In the genomic region with DNA sequence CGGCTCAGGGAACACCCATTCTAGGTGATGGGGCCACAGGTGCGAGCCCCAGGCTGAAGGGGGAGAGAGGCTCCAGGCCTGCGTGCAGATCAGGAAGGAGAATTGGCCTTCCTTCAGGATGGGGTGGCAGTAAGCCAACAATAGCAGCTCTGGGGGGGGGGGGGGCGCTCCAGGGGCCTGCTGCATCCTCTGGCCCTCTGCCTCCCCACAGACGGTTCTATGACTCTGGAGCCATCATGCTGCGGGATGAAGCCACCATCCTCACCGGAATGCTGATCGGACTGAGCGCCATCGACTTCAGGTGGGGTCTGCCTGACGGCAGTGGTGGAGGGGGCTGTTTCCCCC, we compare ENCODE assay signal across 13 cellular contexts. TPM values are rescaled to one million over a fixed set of nuclear protein-coding genes. Genes with fewer than 3 reads are reported as not detected.
DNase-seq lines count a peak whose midpoint lies in the region; ATAC-seq, FAIRE-seq and TF ChIP-seq lines count a peak whose summit lies in the region.
"Had no signal": no experiment of that assay in that cellular context is flagged by ENCODE, and none has a peak within 500 bp of the region (broad histone marks: within the 10 kb centered on the region; RNA-seq: fewer than 3 reads in every experiment).

No MANE protein-coding gene starts in this region.

- intact Hi-C loops in kidney (cut with DNase I) = no loop called here
- intact Hi-C loops in esophagus muscularis mucosa (cut with DNase I) = no loop called here

- no peak for FAIRE-seq in kidney (lab: Jason Lieb, UNC)
- FAIRE-seq: GM12892 had no signal

- peaks cover 77% of the 10 kb centered on the region for H3K27me3 Mint-ChIP-seq in stimulated activated naive CD8-positive, alpha-beta T cell treated with anti-CD3 and anti-CD28 coated beads, Interleukin-15, amount 100 ng/mL, for 72 hours
- peaks cover 46% of the 10 kb centered on the region for H3K27me3 Mint-ChIP-seq in T-helper 17 cell

- H3K9ac ChIP-seq in iPS-15b (ENCODE audit: low read depth, low read length) (peak overlapping the region; percentile 47), kidney (ENCODE audit: low read length in 2 of 2) (no peak overlapping the region), smooth muscle cell (ENCODE audit: low read depth) (no peak overlapping the region)

- H3K4me3 ChIP-seq in iPS-15b (ENCODE audit: low read depth, low read length) (peak overlapping the region; percentile 67), kidney (ENCODE audit: low read length in 2 of 2) (no peak overlapping the region), smooth muscle cell (no peak overlapping the region), esophagus muscularis mucosa (no peak overlapping the region)
- H3K4me3 ChIP-seq: MG63 had no signal

- no peaks in the 10 kb centered on the region for H3F3A ChIP-seq in smooth muscle cell (ENCODE audit: low read depth)

- peaks cover 12% of the 10 kb centered on the region for H3K36me3 Mint-ChIP-seq in T-helper 17 cell (ENCODE audit: low read depth)

- H3K4me2 ChIP-seq in smooth muscle cell = no peak overlapping the region

- no peak for ATAC-seq in stimulated activated naive CD8-positive, alpha-beta T cell treated with anti-CD3 and anti-CD28 coated beads, Interleukin-15, amount 100 ng/mL, for 72 hours
- no peak for ATAC-seq in stimulated activated naive CD8-positive, alpha-beta T cell treated with anti-CD3 and anti-CD28 coated beads, Interleukin-15, Interleukin-2, amounts not matched to agents 100 U/mL and 50 U/mL, for 24 hours
- ATAC-seq in T-helper 17 cell = no peak

- DNase-seq in stimulated activated naive CD8-positive, alpha-beta T cell treated with anti-CD3 and anti-CD28 coated beads, Interleukin-15, amount 100 ng/mL, for 72 hours = no peak
- no peak for DNase-seq in stimulated activated naive CD8-positive, alpha-beta T cell treated with anti-CD3 and anti-CD28 coated beads, Interleukin-15, Interleukin-2, amounts not matched to agents 100 U/mL and 50 U/mL, for 24 hours
- DNase-seq in T-helper 17 cell (no peak), kidney (no peak), smooth muscle cell (lab: John Stamatoyannopoulos, UW; ENCODE audit: unreplicated experiment) (no peak), NOMO-1 treated with DMSO at 0.1 percent for 48 hours (lab: John Stamatoyannopoulos, UW; ENCODE audit: unreplicated experiment) (no peak), esophagus muscularis mucosa (ENCODE audit: extremely low spot score) (no peak)
- DNase-seq: MG63 had no signal

- TF ChIP-seq CTCF in kidney (IDR thresholded peaks at IDR 0.05; ENCODE audit: borderline replicate concordance, extremely low read depth, insufficient read depth) (no peak), smooth muscle cell (IDR thresholded peaks at IDR 0.05; ENCODE audit: borderline replicate concordance, insufficient read depth, poor library complexity, severe bottlenecking) (no peak), esophagus muscularis mucosa (IDR thresholded peaks at IDR 0.05) (no peak)

- no peaks in the 10 kb centered on the region for H3K9me3 Mint-ChIP-seq in stimulated activated naive CD8-positive, alpha-beta T cell treated with anti-CD3 and anti-CD28 coated beads, Interleukin-15, amount 100 ng/mL, for 72 hours

- no peaks in the 10 kb centered on the region for H3K79me2 ChIP-seq in smooth muscle cell (ENCODE audit: low read depth)

- H3K27me3 ChIP-seq in iPS-15b (ENCODE audit: control insufficient read depth, insufficient read depth, low read length) (peaks cover 7% of the 10 kb centered on the region), smooth muscle cell (ENCODE audit: low read depth) (peaks cover 49% of the 10 kb centered on the region), esophagus muscularis mucosa (peaks cover 9 to 69% (median 39%) of the 10 kb centered on the region in 4 donors)

- H3K9me3 ChIP-seq in T-helper 17 cell (ENCODE audit: control insufficient read depth, low read length, poor library complexity, severe bottlenecking) (no peaks in the 10 kb centered on the region), iPS-15b (ENCODE audit: control insufficient read depth, insufficient read depth, low read length) (no peaks in the 10 kb centered on the region), kidney (ENCODE audit: control insufficient read depth in 1 of 2, low read length in 2 of 2) (no peaks in the 10 kb centered on the region), smooth muscle cell (replicated peaks; ENCODE audit: low read depth) (no peaks in the 10 kb centered on the region), esophagus muscularis mucosa (no peaks in the 10 kb centered on the region)
- H3K9me3 ChIP-seq: left lung, MG63, prostate gland, thoracic aorta had no signal

- no peak overlapping the region for H3K27ac Mint-ChIP-seq in stimulated activated naive CD8-positive, alpha-beta T cell treated with anti-CD3 and anti-CD28 coated beads, Interleukin-15, amount 100 ng/mL, for 72 hours
- no peak overlapping the region for H3K27ac Mint-ChIP-seq in T-helper 17 cell

- H3K4me3 Mint-ChIP-seq in stimulated activated naive CD8-positive, alpha-beta T cell treated with anti-CD3 and anti-CD28 coated beads, Interleukin-15, amount 100 ng/mL, for 72 hours = peak overlapping the region; percentile 73 to 83
- H3K4me3 Mint-ChIP-seq in T-helper 17 cell = peak overlapping the region; percentile 71

- no peak for TF ChIP-seq EP300 in esophagus muscularis mucosa (IDR thresholded peaks at IDR 0.05)

- H3K27ac ChIP-seq in kidney (ENCODE audit: low read depth in 2 of 2, low read length in 2 of 2) (no peak overlapping the region), smooth muscle cell (ENCODE audit: low read depth) (no peak overlapping the region), esophagus muscularis mucosa (replicated peaks in 1 of 4) (no peak overlapping the region)
- H3K27ac ChIP-seq: left lung, prostate gland, thoracic aorta had no signal

- H4K20me1 ChIP-seq in smooth muscle cell (ENCODE audit: low read depth) = no peaks in the 10 kb centered on the region

- H2AFZ ChIP-seq in smooth muscle cell (ENCODE audit: low read depth) = no peak overlapping the region

- WGBS in smooth muscle cell (ENCODE audit: low lambda C conversion rate) = 57% methylated on average over 10 of the region's 11 CpGs
- WGBS in esophagus muscularis mucosa = 32% methylated on average over 8 of the region's 11 CpGs

- H3K4me1 ChIP-seq in iPS-15b (ENCODE audit: control insufficient read depth, insufficient read depth, low read length) = peaks cover 19% of the 10 kb centered on the region
- H3K4me1 ChIP-seq in kidney (ENCODE audit: control insufficient read depth in 1 of 2, insufficient read depth in 1 of 2, low read depth in 1 of 2, low read length in 2 of 2) = peaks cover 0 to 4% of the 10 kb centered on the region in 2 donors
- H3K4me1 ChIP-seq in smooth muscle cell (ENCODE audit: low read depth) = peaks cover 11% of the 10 kb centered on the region
- peaks cover 5 to 25% (median 19%) of the 10 kb centered on the region in 4 donors for H3K4me1 ChIP-seq in esophagus muscularis mucosa
- H3K4me1 ChIP-seq: prostate gland had no signal

- peaks cover 3% of the 10 kb centered on the region for H3K36me3 ChIP-seq in iPS-15b (ENCODE audit: control insufficient read depth, insufficient read depth, low read length)
- no peaks in the 10 kb centered on the region for H3K36me3 ChIP-seq in kidney (ENCODE audit: control insufficient read depth in 1 of 2, insufficient read depth in 2 of 2, low read length in 2 of 2)
- no peaks in the 10 kb centered on the region for H3K36me3 ChIP-seq in smooth muscle cell (ENCODE audit: low read depth)
- peaks cover 1 to 7% (median 4%) of the 10 kb centered on the region in 4 donors for H3K36me3 ChIP-seq in esophagus muscularis mucosa

- no peak for TF ChIP-seq POLR2A in esophagus muscularis mucosa (IDR thresholded peaks at IDR 0.05; ENCODE audit: low read depth)

- peaks cover 19% of the 10 kb centered on the region for H3K4me1 Mint-ChIP-seq in stimulated activated naive CD8-positive, alpha-beta T cell treated with anti-CD3 and anti-CD28 coated beads, Interleukin-15, amount 100 ng/mL, for 72 hours
- H3K4me1 Mint-ChIP-seq in T-helper 17 cell = peaks cover 20% of the 10 kb centered on the region

RNA-seq across cellular contexts. Expression of gene RUNDC3A, which starts 6.1 kb away (rescaled TPM):
- total RNA-seq in T-helper 17 cell (under 1 TPM; 0.37 to 0.55 TPM), kidney (2.2 TPM), smooth muscle cell (0.36 and 0.63 TPM in 2 replicates), esophagus muscularis mucosa (1 to 10 TPM in 3 of 4 donors, under 1 TPM in 1; 0.42 to 2.8 (median 1.7) TPM)
- polyA plus RNA-seq in kidney (ENCODE audit: insufficient read depth, low read depth, low replicate concordance) (6.4 TPM), smooth muscle cell (0.21 and 0.84 TPM in 2 replicates)

RNA-seq across cellular contexts. Expression of gene SLC25A39, which starts 10.1 kb away (rescaled TPM):
- total RNA-seq in T-helper 17 cell (10 to 100 TPM; 75.9 to 76.5 TPM), kidney (107 TPM), smooth muscle cell (62.6 and 106 TPM in 2 replicates), esophagus muscularis mucosa (10 to 100 TPM; 41.1 to 69.0 (median 56.8) TPM)
- polyA plus RNA-seq in kidney (ENCODE audit: insufficient read depth, low read depth, low replicate concordance) (389 TPM), smooth muscle cell (147 and 169 TPM in 2 replicates)

RNA-seq across cellular contexts. Expression of gene GRN, which starts 30.6 kb away (rescaled TPM):
- total RNA-seq in T-helper 17 cell = 10 to 100 TPM; 31.7 to 47.7 TPM
- 353 TPM for total RNA-seq in kidney
- 235 TPM for polyA plus RNA-seq in kidney (ENCODE audit: insufficient read depth, low read depth, low replicate concordance)
- 85.9 and 125 TPM in 2 replicates for total RNA-seq in smooth muscle cell
- polyA plus RNA-seq in smooth muscle cell = 322 and 338 TPM in 2 replicates
- 100 to 1,000 TPM; 169 to 313 (median 260) TPM for total RNA-seq in esophagus muscularis mucosa

RNA-seq across cellular contexts. Expression of gene SLC4A1, which starts 46.6 kb away (rescaled TPM):
- total RNA-seq in T-helper 17 cell (not detected), kidney (2.1 TPM), smooth muscle cell (not detected in 2 replicates), esophagus muscularis mucosa (1 to 10 TPM in 1 of 4 donors, under 1 TPM in 2, not detected in 1; 0.11 to 2.0 (median 0.19) TPM)
- polyA plus RNA-seq in kidney (ENCODE audit: insufficient read depth, low read depth, low replicate concordance) (201 TPM), smooth muscle cell (not detected in 2 replicates)

RNA-seq across cellular contexts. Expression of gene FAM171A2, which starts 49.2 kb away (rescaled TPM):
- under 1 TPM; 0.07 to 0.31 TPM for total RNA-seq in T-helper 17 cell
- total RNA-seq in kidney = 0.94 TPM
- 1.6 TPM for polyA plus RNA-seq in kidney (ENCODE audit: insufficient read depth, low read depth, low replicate concordance)
- total RNA-seq in smooth muscle cell = 31.5 TPM in 2 replicates
- 28.4 and 28.8 TPM in 2 replicates for polyA plus RNA-seq in smooth muscle cell
- total RNA-seq in esophagus muscularis mucosa = 1 to 10 TPM in 2 of 4 donors, under 1 TPM in 2; 0.42 to 2.0 (median 1.2) TPM
